In genomic region chr5:168327019-168327421, GRCh38 we compare ENCODE assay signal across 24 cellular contexts. TPM values are rescaled to one million over a fixed set of nuclear protein-coding genes. Genes with fewer than 3 reads are reported as not detected.
DNase-seq lines count a peak whose midpoint lies in the region; ATAC-seq, FAIRE-seq and TF ChIP-seq lines count a peak whose summit lies in the region.
"Had no signal": no experiment of that assay in that cellular context is flagged by ENCODE, and none has a peak within 500 bp of the region (broad histone marks: within the 10 kb centered on the region; RNA-seq: fewer than 3 reads in every experiment).

No MANE protein-coding gene starts in this region.

- H3K9me2 ChIP-seq in GM23248 (ENCODE audit: insufficient read depth), result no peaks in the 10 kb centered on the region

- no peaks in the 10 kb centered on the region for H3K36me3 ChIP-seq in GM23248 (ENCODE audit: low read depth)
- peaks cover 0 to 5% of the 10 kb centered on the region in 2 experiments for H3K36me3 ChIP-seq in keratinocyte (ENCODE audit: control insufficient read depth in 2 of 2, extremely low read depth in 1 of 2, insufficient read depth in 2 of 2, low read length in 2 of 2)
- no peaks in the 10 kb centered on the region for H3K36me3 ChIP-seq in gastrocnemius medialis
- H3K36me3 ChIP-seq: esophagus muscularis mucosa, heart left ventricle, lower lobe of right lung, right lobe of liver, thoracic aorta had no signal

- peaks cover 27% of the 10 kb centered on the region for H3K4me1 ChIP-seq in GM23248 (ENCODE audit: insufficient read depth)
- peaks cover 42% of the 10 kb centered on the region for H3K4me1 ChIP-seq in keratinocyte (ENCODE audit: control insufficient read depth, extremely low read depth, insufficient read depth, low read length)
- H3K4me1 ChIP-seq in gastrocnemius medialis, result no peaks in the 10 kb centered on the region
- H3K4me1 ChIP-seq: heart left ventricle had no signal

- 60% methylated on average over 3 of the region's 3 CpGs for WGBS in GM23248 (ENCODE audit: low coverage in 1 of 2, low lambda C conversion rate in 2 of 2, missing lambda C conversion rate in 2 of 2), 2 experiments

- H2AFZ ChIP-seq in GM23248 (no peak overlapping the region), keratinocyte (ENCODE audit: control insufficient read depth, low read length) (no peak overlapping the region)

- dilution Hi-C loops in keratinocyte (cut with MboI; ENCODE audit: extremely low pct_ligation_motif_present, low sequenced_read_pairs), result no loop called here

- no peak for ATAC-seq in gastrocnemius medialis
- ATAC-seq: heart left ventricle; lower lobe of right lung; right lobe of liver; Right ventricle myocardium inferior; stimulated activated effector memory CD8-positive, alpha-beta T cell treated with anti-CD3 and anti-CD28 coated beads, Interleukin-12 subunit alpha, Interleukin-12 subunit beta, amount 100 ng/mL, for 72 hours had no signal

- TF ChIP-seq POLR2A in gastrocnemius medialis (IDR thresholded peaks at IDR 0.05) (no peak), GM12892 (IDR thresholded peaks at IDR 0.05; ENCODE audit: low read depth, low read length) (no peak)

- TF ChIP-seq CTCF in VCaP (conservative IDR thresholded peaks at IDR 0.05) (no peak), keratinocyte (optimal IDR thresholded peaks at IDR 0.05 in 1 of 3, IDR thresholded peaks at IDR 0.05 in 1 of 3, conservative IDR thresholded peaks at IDR 0.05 in 1 of 3; ENCODE audit: extremely low read depth in 1 of 3, insufficient read depth in 2 of 3, low read length in 3 of 3) (no peak), gastrocnemius medialis (IDR thresholded peaks at IDR 0.05 in 4 of 5, conservative IDR thresholded peaks at IDR 0.05 in 1 of 5) (no peak)

- H3K4me2 ChIP-seq in GM23248 (ENCODE audit: unreplicated experiment), result peak overlapping the region; percentile 1
- H3K4me2 ChIP-seq in keratinocyte (ENCODE audit: control insufficient read depth, extremely low read depth, insufficient read depth, low read depth, low read length), result no peak overlapping the region
- H3K4me2 ChIP-seq: KMS-11 had no signal

- in situ Hi-C loops in GM23248 (cut with MboI) (no loop called here), gastrocnemius medialis (cut with MboI; ENCODE audit: low sequenced_read_pairs in 4 of 4) (no loop called here), ACHN (cut with HindIII; ENCODE audit: low pct_ligation_motif_present, low pct_unique_long_range_greater_than_20kb, low sequenced_read_pairs) (no loop called here)

- peaks cover 20% of the 10 kb centered on the region for H3F3A ChIP-seq in GM23248 (ENCODE audit: insufficient read depth)

- H3K9me1 ChIP-seq in keratinocyte (ENCODE audit: control insufficient read depth, extremely low read depth, insufficient read depth, low read length), result peaks cover 6% of the 10 kb centered on the region

- no peaks in the 10 kb centered on the region for H4K20me1 ChIP-seq in GM23248 (ENCODE audit: insufficient read depth)
- no peaks in the 10 kb centered on the region for H4K20me1 ChIP-seq in keratinocyte (ENCODE audit: control insufficient read depth, extremely low read depth, insufficient read depth, low read length)

- no peaks in the 10 kb centered on the region for H3K27me3 ChIP-seq in GM23248 (replicated peaks; ENCODE audit: insufficient read depth)
- H3K27me3 ChIP-seq in keratinocyte (ENCODE audit: control insufficient read depth, extremely low read depth, insufficient read depth, low read length), result no peaks in the 10 kb centered on the region
- H3K27me3 ChIP-seq in gastrocnemius medialis, result peaks cover 0 to 7% (median 0%) of the 10 kb centered on the region in 3 donors
- H3K27me3 ChIP-seq: esophagus muscularis mucosa, right lobe of liver had no signal

- H3K9ac ChIP-seq in GM23248 (no peak overlapping the region), keratinocyte (ENCODE audit: control insufficient read depth, extremely low read depth, insufficient read depth, low read length) (no peak overlapping the region)
- H3K9ac ChIP-seq: KMS-11 had no signal

- DNase-seq in GM23248 (peak; percentile 63), keratinocyte (ENCODE audit: low read depth, low spot score) (no peak), gastrocnemius medialis (no peak), NCI-H345 (lab: John Stamatoyannopoulos, UW) (no peak), GM12892 (ENCODE audit: insufficient read length) (no peak), ACHN (no peak)
- DNase-seq: activated CD4-positive, alpha-beta memory T cell treated with anti-CD3 and anti-CD28 coated beads for 36 hours; C1 segment of cervical spinal cord; effector CD4-positive, alpha-beta T cell; heart left ventricle; immature natural killer cell; lower lobe of right lung; NCI-H1092 treated with DMSO at 0.1 percent for 48 hours; NCI-H2081 treated with DMSO at 0.1 percent for 48 hours; NCI-H510A; occipital lobe; right lobe of liver had no signal

- H3K27ac ChIP-seq in GM23248 (peak overlapping the region; percentile 25), VCaP (peak overlapping the region; percentile 88), keratinocyte (ENCODE audit: control insufficient read depth, insufficient read depth, low read length) (peak overlapping the region; percentile 2), gastrocnemius medialis (no peak overlapping the region)
- H3K27ac ChIP-seq: esophagus muscularis mucosa, heart left ventricle, KMS-11, lower lobe of right lung, thoracic aorta had no signal

- intact Hi-C loops in gastrocnemius medialis (cut with DNase I; ENCODE audit: low total_unique reads), result no loop called here

- H3K4me3 ChIP-seq in GM23248, result no peak overlapping the region
- H3K4me3 ChIP-seq in keratinocyte (ENCODE audit: control insufficient read depth in 2 of 3, extremely low read depth in 1 of 3, insufficient read depth in 2 of 3, low read depth in 1 of 3, low read length in 3 of 3), result no peak overlapping the region
- no peak overlapping the region for H3K4me3 ChIP-seq in gastrocnemius medialis
- H3K4me3 ChIP-seq: esophagus muscularis mucosa, heart left ventricle, lower lobe of right lung, right lobe of liver, thoracic aorta had no signal

- FAIRE-seq in keratinocyte (lab: Jason Lieb, UNC) (peak; percentile 49), GM12892 (lab: Jason Lieb, UNC) (no peak)

- no peaks in the 10 kb centered on the region for H3K79me2 ChIP-seq in GM23248 (ENCODE audit: insufficient read depth)
- H3K79me2 ChIP-seq in keratinocyte (ENCODE audit: control insufficient read depth, insufficient read depth, low read length), result peaks cover 59% of the 10 kb centered on the region

- H3K9me3 ChIP-seq in GM23248 (ENCODE audit: low read depth), result no peaks in the 10 kb centered on the region
- H3K9me3 ChIP-seq in keratinocyte (ENCODE audit: control insufficient read depth, low read depth, low read length), result no peaks in the 10 kb centered on the region
- no peaks in the 10 kb centered on the region for H3K9me3 ChIP-seq in gastrocnemius medialis
- H3K9me3 ChIP-seq: esophagus muscularis mucosa, heart left ventricle, lower lobe of right lung, right lobe of liver, thoracic aorta had no signal

RNA-seq across cellular contexts. Expression of gene WWC1, which starts 35.6 kb away (rescaled TPM):
- total RNA-seq in GM23248 (2014; rRNA removed; shearing (Covaris generic)), result 3.5 and 7.1 TPM in 2 replicates
- 1.2 and 1.8 TPM in 2 replicates for polyA plus RNA-seq in GM23248 (2016; fragmentation: Nextera tagmentation; extraction: Ambion mirVana)
- polyA plus RNA-seq in keratinocyte, result 18.3 to 22.6 TPM (median 19.8 TPM) in 3 replicates
- 32.8 TPM for polyA plus RNA-seq in keratinocyte (2011; ENCODE audit: low read depth)
- 17.6 and 21.8 TPM in 2 replicates for polyA plus RNA-seq in keratinocyte (2011; cell fraction: cytosol; rRNA removed)
- 33.1 and 38.0 TPM in 2 replicates for polyA plus RNA-seq in keratinocyte (2011; cell fraction: nucleus; rRNA removed)
- 29.5 and 31.5 TPM in 2 replicates for polyA plus RNA-seq in keratinocyte (2012; ENCODE audit: low replicate concordance)
- polyA minus RNA-seq in keratinocyte, result 31.9 to 43.2 TPM (median 33.1 TPM) in 3 replicates
- 21.5 TPM for polyA minus RNA-seq in keratinocyte (2011; cell fraction: cytosol; rRNA and poly(A)+ RNA removed)
- 22.1 and 30.9 TPM in 2 replicates for polyA minus RNA-seq in keratinocyte (2011; cell fraction: nucleus; rRNA and poly(A)+ RNA removed)
- total RNA-seq in gastrocnemius medialis, result under 1 TPM in 1 of 4 donors, not detected in 3; 0.51 TPM
- 4.9 TPM for polyA plus RNA-seq in GM12892 (2012; ENCODE audit: missing spikeins)
- total RNA-seq: T-helper 1 cell treated with Interleukin-12 subunit alpha and Interleukin-12 subunit beta and Interleukin-4 antibody, amounts not matched to agents 30 ng/mL and 1 ng/mL, for 36 hours had no signal

Comparison
In these comparisons a context has a peak if more than half of its experiments do, and no peak if none do; other contexts are left out.
1. H3K27ac ChIP-seq: peak in GM23248 (single experiment), VCaP (single experiment) and keratinocyte (single experiment); none in gastrocnemius medialis (0 of 4).